Comparison of ENCODE assay signal across 13 cellular contexts in genomic region chr22:41123151-41123550, GRCh38. TPM values are rescaled to one million over a fixed set of nuclear protein-coding genes. Genes with fewer than 3 reads are reported as not detected.
DNase-seq lines count a peak whose midpoint lies in the region; ATAC-seq and TF ChIP-seq lines count a peak whose summit lies in the region.
"Had no signal": no experiment of that assay in that cellular context is flagged by ENCODE, and none has a peak within 500 bp of the region (broad histone marks: within the 10 kb centered on the region; RNA-seq: fewer than 3 reads in every experiment).

No MANE protein-coding gene starts in this region.

- peak overlapping the region; percentile 18 for H3K27ac Mint-ChIP-seq in CD4-positive, alpha-beta T cell
- H3K27ac Mint-ChIP-seq in HFFc6 (peak overlapping the region; percentile 70), naive B cell (peak overlapping the region in 4 of 6 donors; percentile 13 to 89 (median 66))
- H3K27ac Mint-ChIP-seq in central memory CD8-positive, alpha-beta T cell (ENCODE audit: low read depth), result peak overlapping the region; percentile 22

- no peak for DNase-seq in CD4-positive, alpha-beta T cell
- DNase-seq in HFFc6, result peak; percentile 2
- DNase-seq in central memory CD8-positive, alpha-beta T cell (ENCODE audit: low spot score in 2 of 2), result no peak
- DNase-seq in naive B cell, result no peak
- no peak for DNase-seq in prostate gland (ENCODE audit: low spot score)
- DNase-seq in upper lobe of right lung, result no peak
- no peak for DNase-seq in spleen
- DNase-seq: activated CD4-positive, alpha-beta T cell treated with anti-CD3 and anti-CD28 coated beads for 4 hours; adrenal gland; DMS153; NCI-H1694 treated with DMSO at 0.1 percent for 48 hours; NCI-H446; right lobe of liver had no signal

- WGBS in prostate gland, result 75% methylated on average over 2 of the region's 2 CpGs
- WGBS in spleen, 5 donors, result 80 to 93% (median 85%) methylated on average over 2 of the region's 2 CpGs

- no peak overlapping the region for H3K27ac ChIP-seq in CD4-positive, alpha-beta T cell (ENCODE audit: low read depth, low read length)
- H3K27ac ChIP-seq in prostate gland, result no peak overlapping the region
- no peak overlapping the region for H3K27ac ChIP-seq in upper lobe of right lung
- no peak overlapping the region for H3K27ac ChIP-seq in spleen
- H3K27ac ChIP-seq: adrenal gland, right lobe of liver had no signal

- H3K36me3 ChIP-seq in prostate gland (peaks cover 12 to 15% of the 10 kb centered on the region in 2 donors), upper lobe of right lung (peaks cover 73% of the 10 kb centered on the region), spleen (peaks cover 0 to 98% (median 48%) of the 10 kb centered on the region in 6 donors)

- CTCF ChIA-PET in CD4-positive, alpha-beta T cell (lab: Charles Lee), result no interaction called here

- H3K4me1 ChIP-seq in prostate gland (replicated peaks) (no peaks in the 10 kb centered on the region), upper lobe of right lung (peaks cover 4% of the 10 kb centered on the region), spleen (peaks cover 0 to 62% (median 13%) of the 10 kb centered on the region in 6 donors)
- H3K4me1 ChIP-seq: adrenal gland, right lobe of liver had no signal

- H3K27me3 Mint-ChIP-seq in CD4-positive, alpha-beta T cell, result no peaks in the 10 kb centered on the region
- H3K27me3 Mint-ChIP-seq in HFFc6 (ENCODE audit: insufficient read depth) (peaks cover 3% of the 10 kb centered on the region; the same call in 1 of the 2 replicates), naive B cell (no peaks in the 10 kb centered on the region)
- H3K27me3 Mint-ChIP-seq in central memory CD8-positive, alpha-beta T cell, result no peaks in the 10 kb centered on the region

- no peak overlapping the region for H3K4me3 ChIP-seq in prostate gland
- H3K4me3 ChIP-seq in upper lobe of right lung, result no peak overlapping the region
- no peak overlapping the region for H3K4me3 ChIP-seq in spleen
- H3K4me3 ChIP-seq: adrenal gland, right lobe of liver had no signal

- TF ChIP-seq POLR2A in prostate gland (IDR thresholded peaks at IDR 0.05) (no peak), spleen (IDR thresholded peaks at IDR 0.05) (no peak)

- POLR2A ChIA-PET in CD4-positive, alpha-beta T cell (lab: Charles Lee), result interaction anchor here (1.2 kb wide), 1 partner anchor 30 kb away, joined by 3 read pairs; no protein-coding TSS in a partner anchor

- intact Hi-C loops in CD4-positive, alpha-beta T cell (cut with DNase I, micrococcal nuclease), result loop anchor here in 1 of 2 experiments (5.0 kb wide), 1 partner anchor 201 kb away; no protein-coding TSS in a partner anchor
- intact Hi-C loops in prostate gland (cut with DNase I), result no loop called here
- intact Hi-C loops in upper lobe of right lung (cut with DNase I), result no loop called here
- intact Hi-C loops in spleen (cut with DNase I; ENCODE audit: low total_unique reads), result no loop called here

- ATAC-seq in CD4-positive, alpha-beta T cell (ENCODE audit: poor library complexity), result no peak
- no peak for ATAC-seq in central memory CD8-positive, alpha-beta T cell (replicated peaks; ENCODE audit: extremely low read depth, poor library complexity, severe bottlenecking)
- ATAC-seq in naive B cell (ENCODE audit: low read depth in 2 of 2), result no peak
- no peak for ATAC-seq in upper lobe of right lung
- ATAC-seq: right lobe of liver had no signal

- no peak overlapping the region for H3K4me3 Mint-ChIP-seq in CD4-positive, alpha-beta T cell
- H3K4me3 Mint-ChIP-seq in HFFc6, result peak overlapping the region; percentile 30
- no peak overlapping the region for H3K4me3 Mint-ChIP-seq in central memory CD8-positive, alpha-beta T cell
- H3K4me3 Mint-ChIP-seq in naive B cell, result no peak overlapping the region

- no peak for TF ChIP-seq CTCF in CD4-positive, alpha-beta T cell (IDR thresholded peaks at IDR 0.05)
- no peak for TF ChIP-seq CTCF in HFFc6 (IDR thresholded peaks at IDR 0.05)
- no peak for TF ChIP-seq CTCF in prostate gland (IDR thresholded peaks at IDR 0.05)
- TF ChIP-seq CTCF in upper lobe of right lung (IDR thresholded peaks at IDR 0.05), result no peak
- TF ChIP-seq CTCF in spleen (IDR thresholded peaks at IDR 0.05 in 8 of 11, conservative IDR thresholded peaks at IDR 0.05 in 3 of 11), result no peak

- peaks cover 42% of the 10 kb centered on the region for H3K4me1 Mint-ChIP-seq in CD4-positive, alpha-beta T cell (ENCODE audit: low read depth)
- H3K4me1 Mint-ChIP-seq in HFFc6 (ENCODE audit: low read depth) (peaks cover 25% of the 10 kb centered on the region), naive B cell (peaks cover 19 to 29% (median 22%) of the 10 kb centered on the region in 3 donors)
- H3K4me1 Mint-ChIP-seq in central memory CD8-positive, alpha-beta T cell, result peaks cover 34% of the 10 kb centered on the region

- peaks cover 79% of the 10 kb centered on the region for H3K36me3 Mint-ChIP-seq in CD4-positive, alpha-beta T cell (ENCODE audit: low read depth)
- H3K36me3 Mint-ChIP-seq in HFFc6 (ENCODE audit: low read depth) (peaks cover 34% of the 10 kb centered on the region), naive B cell (peaks cover 0 to 14% of the 10 kb centered on the region in 2 donors)
- peaks cover 46% of the 10 kb centered on the region for H3K36me3 Mint-ChIP-seq in central memory CD8-positive, alpha-beta T cell (ENCODE audit: insufficient read depth)

- no peaks in the 10 kb centered on the region for H3K27me3 ChIP-seq in CD4-positive, alpha-beta T cell (ENCODE audit: control insufficient read depth, insufficient read depth, low read length)
- H3K27me3 ChIP-seq in prostate gland (replicated peaks; ENCODE audit: insufficient read depth) (no peaks in the 10 kb centered on the region), upper lobe of right lung (no peaks in the 10 kb centered on the region), spleen (replicated peaks in 1 of 7) (no peaks in the 10 kb centered on the region)
- H3K27me3 ChIP-seq: adrenal gland, right lobe of liver had no signal

- H3K9me3 ChIP-seq in CD4-positive, alpha-beta T cell (ENCODE audit: control insufficient read depth, low read length), result no peaks in the 10 kb centered on the region
- H3K9me3 ChIP-seq in prostate gland, result no peaks in the 10 kb centered on the region
- no peaks in the 10 kb centered on the region for H3K9me3 ChIP-seq in upper lobe of right lung
- H3K9me3 ChIP-seq in spleen, result no peaks in the 10 kb centered on the region
- H3K9me3 ChIP-seq: adrenal gland, right lobe of liver had no signal

- H3K9me3 Mint-ChIP-seq in CD4-positive, alpha-beta T cell, result no peaks in the 10 kb centered on the region
- H3K9me3 Mint-ChIP-seq in HFFc6 (no peaks in the 10 kb centered on the region), naive B cell (no peaks in the 10 kb centered on the region)
- H3K9me3 Mint-ChIP-seq in central memory CD8-positive, alpha-beta T cell, result no peaks in the 10 kb centered on the region

RNA-seq across cellular contexts. Expression of gene EP300, which starts 30.8 kb away (rescaled TPM):
- total RNA-seq in CD4-positive, alpha-beta T cell, result 100 to 1,000 TPM; 126 to 134 TPM
- total RNA-seq in HFFc6 (2021; fragmentation: NEBNext Ultra II Directional; extraction: Animal tissue kit (Norgen Biotek cat#: 25700)), result 10 to 100 TPM; 28.4 to 41.1 (median 33.1) TPM
- polyA plus RNA-seq in naive B cell (ENCODE audit: low read depth in 6 of 6) (10 to 100 TPM; 17.0 to 41.3 (median 20.1) TPM), spleen (10 to 100 TPM in 1 of 3 donors, 1 to 10 TPM in 2; 3.9 to 16.0 (median 4.9) TPM)
- total RNA-seq in prostate gland (100 to 1,000 TPM; 130 to 156 TPM), upper lobe of right lung (78.9 TPM), spleen (100 to 1,000 TPM in 6 of 7 donors, 10 to 100 TPM in 1; 93.4 to 196 (median 124) TPM)

Comparison
In these comparisons a context has a peak if more than half of its experiments do, and no peak if none do; other contexts are left out.
1. H3K27ac Mint-ChIP-seq: peak in every context shown above with its lines; median percentile 70 in HFFc6; 66 in naive B cell; 22 in central memory CD8-positive, alpha-beta T cell; 18 in CD4-positive, alpha-beta T cell.